ENCODE assay signal across 8 cellular contexts in genomic region chr6:8983202-8983688, GRCh38.
DNase-seq lines count a peak whose midpoint lies in the region; ATAC-seq and TF ChIP-seq lines count a peak whose summit lies in the region.

No MANE protein-coding gene starts in this region.

- H3K9me3 ChIP-seq in Karpas-422 (ENCODE audit: low read length) (no peaks in the 10 kb centered on the region), Peyer's patch (no peaks in the 10 kb centered on the region)

- H3K9me3 Mint-ChIP-seq in GM23338 = no peaks in the 10 kb centered on the region
- no peaks in the 10 kb centered on the region for H3K9me3 Mint-ChIP-seq in activated T-helper 2 cell treated with anti-CD3 and anti-CD28 coated beads, Interferon-gamma antibody, Interleukin-2, Interleukin-4, amounts not matched to agents 10 μg/mL and 5 μg/mL and 100 μg/mL, durations not matched to agents 14 hours and 24 hours and 36 hours
- peaks cover 4% of the 10 kb centered on the region for H3K9me3 Mint-ChIP-seq in osteocyte (ENCODE audit: unreplicated experiment)

- H3K4me2 ChIP-seq in GM23338 = no peak overlapping the region
- H3K4me2 ChIP-seq in Karpas-422 (ENCODE audit: low read depth, low read length, poor library complexity, severe bottlenecking) = no peak overlapping the region

- intact Hi-C loops in activated T-helper 2 cell treated with anti-CD3 and anti-CD28 coated beads, Interferon-gamma antibody, Interleukin-2, Interleukin-4, amounts not matched to agents 10 μg/mL and 5 μg/mL and 100 μg/mL, durations not matched to agents 14 hours and 24 hours and 36 hours (cut with micrococcal nuclease) = loop anchor here (5.0 kb wide), 1 partner anchor 1449 kb away; no protein-coding TSS in a partner anchor

- H3K4me3 ChIP-seq in GM23338 = no peak overlapping the region
- no peak overlapping the region for H3K4me3 ChIP-seq in Karpas-422 (ENCODE audit: low read length)
- peak overlapping the region in 1 of 4 donors; percentile 32 for H3K4me3 ChIP-seq in Peyer's patch

- DNase-seq in GDM1 (lab: John Stamatoyannopoulos, UW) = peak; percentile 9
- DNase-seq in GM23338 (ENCODE audit: low spot score) = peak; percentile 85
- peak; percentile 81 for DNase-seq in Karpas-422
- peak in 2 of 3 donors; percentile 68 to 71 for DNase-seq in Peyer's patch
- DNase-seq in activated T-helper 2 cell treated with anti-CD3 and anti-CD28 coated beads, Interferon-gamma antibody, Interleukin-2, Interleukin-4, amounts not matched to agents 10 μg/mL and 5 μg/mL and 100 μg/mL, durations not matched to agents 14 hours and 24 hours and 36 hours (ENCODE audit: low spot score) = peak; percentile 36
- DNase-seq in foreskin melanocyte = peak; percentile 80
- DNase-seq in osteocyte (ENCODE audit: extremely low spot score, unreplicated experiment) = peak; percentile 89
- peak; percentile 65 for DNase-seq in ureter (ENCODE audit: low spot score)

- TF ChIP-seq POLR2A in Peyer's patch (IDR thresholded peaks at IDR 0.05) = no peak

- H4K20me1 ChIP-seq in GM23338 (replicated peaks; ENCODE audit: insufficient read depth) (no peaks in the 10 kb centered on the region), Karpas-422 (ENCODE audit: insufficient read depth, low read depth, low read length) (no peaks in the 10 kb centered on the region)

- no peaks in the 10 kb centered on the region for H3K36me3 ChIP-seq in GM23338 (ENCODE audit: insufficient read depth)
- no peaks in the 10 kb centered on the region for H3K36me3 ChIP-seq in Karpas-422 (ENCODE audit: insufficient read depth, low read length)
- H3K36me3 ChIP-seq in Peyer's patch = no peaks in the 10 kb centered on the region

- H3K27me3 ChIP-seq in GM23338 (ENCODE audit: insufficient read depth) = no peaks in the 10 kb centered on the region
- H3K27me3 ChIP-seq in Karpas-422 (ENCODE audit: low read length) = no peaks in the 10 kb centered on the region
- H3K27me3 ChIP-seq in Peyer's patch = no peaks in the 10 kb centered on the region

- H3K4me1 Mint-ChIP-seq in GM23338 (peaks cover 8% of the 10 kb centered on the region), osteocyte (ENCODE audit: unreplicated experiment) (no peaks in the 10 kb centered on the region)
- peaks cover 4% of the 10 kb centered on the region for H3K4me1 Mint-ChIP-seq in activated T-helper 2 cell treated with anti-CD3 and anti-CD28 coated beads, Interferon-gamma antibody, Interleukin-2, Interleukin-4, amounts not matched to agents 10 μg/mL and 5 μg/mL and 100 μg/mL, durations not matched to agents 14 hours and 24 hours and 36 hours (ENCODE audit: low read depth)

- H3K9ac ChIP-seq in Karpas-422 (ENCODE audit: low read length) = no peak overlapping the region

- TF ChIP-seq CTCF in GM23338 (conservative IDR thresholded peaks at IDR 0.05; ENCODE audit: low read depth in 2 of 2) (peak; percentile 94 to 98), Peyer's patch (IDR thresholded peaks at IDR 0.05) (peak in 5 of 6 experiments; percentile 25 to 85 (median 79)), osteocyte (IDR thresholded peaks at IDR 0.05) (peak; percentile 98)

- H3K79me2 ChIP-seq in GM23338 (replicated peaks; ENCODE audit: insufficient read depth) (no peaks in the 10 kb centered on the region), Karpas-422 (ENCODE audit: low read length) (no peaks in the 10 kb centered on the region)

- H3K36me3 Mint-ChIP-seq in GM23338 (ENCODE audit: low read depth) (no peaks in the 10 kb centered on the region), osteocyte (ENCODE audit: unreplicated experiment) (no peaks in the 10 kb centered on the region)
- no peaks in the 10 kb centered on the region for H3K36me3 Mint-ChIP-seq in activated T-helper 2 cell treated with anti-CD3 and anti-CD28 coated beads, Interferon-gamma antibody, Interleukin-2, Interleukin-4, amounts not matched to agents 10 μg/mL and 5 μg/mL and 100 μg/mL, durations not matched to agents 14 hours and 24 hours and 36 hours (ENCODE audit: low read depth)

- H3K27ac Mint-ChIP-seq in GM23338 (no peak overlapping the region), osteocyte (ENCODE audit: unreplicated experiment) (no peak overlapping the region)
- no peak overlapping the region for H3K27ac Mint-ChIP-seq in activated T-helper 2 cell treated with anti-CD3 and anti-CD28 coated beads, Interferon-gamma antibody, Interleukin-2, Interleukin-4, amounts not matched to agents 10 μg/mL and 5 μg/mL and 100 μg/mL, durations not matched to agents 14 hours and 24 hours and 36 hours

- H3F3A ChIP-seq in GM23338 (replicated peaks; ENCODE audit: low read depth) = no peaks in the 10 kb centered on the region

- H3K4me3 Mint-ChIP-seq in GM23338 (no peak overlapping the region), osteocyte (ENCODE audit: unreplicated experiment) (peak overlapping the region; percentile 19)
- no peak overlapping the region for H3K4me3 Mint-ChIP-seq in activated T-helper 2 cell treated with anti-CD3 and anti-CD28 coated beads, Interferon-gamma antibody, Interleukin-2, Interleukin-4, amounts not matched to agents 10 μg/mL and 5 μg/mL and 100 μg/mL, durations not matched to agents 14 hours and 24 hours and 36 hours (ENCODE audit: low read depth)

- H3K27ac ChIP-seq in GM23338 (ENCODE audit: low read depth) = no peak overlapping the region
- H3K27ac ChIP-seq in Karpas-422 (ENCODE audit: low read length) = no peak overlapping the region
- no peak overlapping the region for H3K27ac ChIP-seq in Peyer's patch

- no peaks in the 10 kb centered on the region for H3K27me3 Mint-ChIP-seq in GM23338 (ENCODE audit: insufficient read depth, low read depth, poor library complexity)
- peaks cover 6% of the 10 kb centered on the region for H3K27me3 Mint-ChIP-seq in activated T-helper 2 cell treated with anti-CD3 and anti-CD28 coated beads, Interferon-gamma antibody, Interleukin-2, Interleukin-4, amounts not matched to agents 10 μg/mL and 5 μg/mL and 100 μg/mL, durations not matched to agents 14 hours and 24 hours and 36 hours (ENCODE audit: low read depth)
- peaks cover 10% of the 10 kb centered on the region for H3K27me3 Mint-ChIP-seq in osteocyte (ENCODE audit: unreplicated experiment)

- H3K9me2 ChIP-seq in GM23338 (ENCODE audit: insufficient read depth) (no peaks in the 10 kb centered on the region), Karpas-422 (replicated peaks; ENCODE audit: insufficient read depth, low read length) (no peaks in the 10 kb centered on the region)

- H3K4me1 ChIP-seq in GM23338 (ENCODE audit: insufficient read depth) (no peaks in the 10 kb centered on the region), Karpas-422 (ENCODE audit: low read length) (no peaks in the 10 kb centered on the region), Peyer's patch (no peaks in the 10 kb centered on the region)

- peak overlapping the region; percentile 12; the same call in 1 of the 2 replicates for H2AFZ ChIP-seq in GM23338
- H2AFZ ChIP-seq in Karpas-422 (ENCODE audit: low read length) = no peak overlapping the region

- ATAC-seq in GM23338 = peak; percentile 94

TF ChIP-seq in GM23338, 12 proteins besides CTCF, POLR2A, EP300 and RAD21:
- TF ChIP-seq NANOG (IDR thresholded peaks at IDR 0.05; ENCODE audit: borderline replicate concordance) (no peak), EZH2 (IDR thresholded peaks at IDR 0.05; ENCODE audit: low read depth, unreplicated experiment) (no peak), STAT1 (IDR thresholded peaks at IDR 0.05; ENCODE audit: unreplicated experiment) (no peak)

Comparison
In these comparisons a context has a peak if more than half of its experiments do, and no peak if none do; other contexts are left out.
1. DNase-seq: peak in every context shown above with its lines; median percentile 89 in osteocyte; 85 in GM23338; 81 in Karpas-422; 80 in foreskin melanocyte; 70 in Peyer's patch; 65 in ureter; 36 in activated T-helper 2 cell treated with anti-CD3 and anti-CD28 coated beads, Interferon-gamma antibody, Interleukin-2, Interleukin-4, amounts not matched to agents 10 μg/mL and 5 μg/mL and 100 μg/mL, durations not matched to agents 14 hours and 24 hours and 36 hours; 9 in GDM1.